ENCODE assay signal across 10 cellular contexts in the genomic region with DNA sequence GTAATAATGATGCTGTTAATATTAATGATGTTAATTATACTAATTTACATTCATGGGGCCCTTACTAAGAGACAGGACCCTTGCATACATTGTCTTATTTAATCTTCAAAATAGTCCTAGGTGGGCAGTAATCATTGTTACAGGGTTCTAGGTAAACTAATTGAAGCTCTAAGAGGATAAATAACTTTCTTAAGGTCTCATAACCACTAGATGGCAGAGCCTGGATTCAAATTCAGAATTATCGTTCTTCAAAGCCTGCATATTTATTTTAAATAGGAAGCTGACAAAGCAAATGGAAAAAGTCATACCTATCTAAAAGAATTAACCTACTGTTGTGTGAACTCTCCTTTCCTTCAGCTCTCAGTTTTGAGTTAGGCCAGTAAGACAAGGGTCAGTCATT. TPM values are rescaled to one million over a fixed set of nuclear protein-coding genes. Genes with fewer than 3 reads are reported as not detected.
DNase-seq lines count a peak whose midpoint lies in the region; ATAC-seq and TF ChIP-seq lines count a peak whose summit lies in the region.
"Had no signal": no experiment of that assay in that cellular context is flagged by ENCODE, and none has a peak within 500 bp of the region (broad histone marks: within the 10 kb centered on the region; RNA-seq: fewer than 3 reads in every experiment).

No MANE protein-coding gene starts in this region.

- no peaks in the 10 kb centered on the region for H3K9me3 ChIP-seq in MM.1S (replicated peaks; ENCODE audit: insufficient read depth, low read length)
- no peaks in the 10 kb centered on the region for H3K9me3 ChIP-seq in liver (ENCODE audit: control insufficient read depth in 4 of 4, low read length in 3 of 4)
- H3K9me3 ChIP-seq in thyroid gland = no peaks in the 10 kb centered on the region
- H3K9me3 ChIP-seq: transverse colon had no signal

- TF ChIP-seq POLR2A in thyroid gland (IDR thresholded peaks at IDR 0.05) = no peak

- no peaks in the 10 kb centered on the region for H3F3A ChIP-seq in MM.1S (ENCODE audit: insufficient read depth, low read length)

- no peak for ATAC-seq in GM18517 (IDR thresholded peaks at IDR 0.05; ENCODE audit: unreplicated experiment)
- ATAC-seq in GM21723 (IDR thresholded peaks at IDR 0.05; ENCODE audit: unreplicated experiment) = no peak

- no peak overlapping the region for H3K4me2 ChIP-seq in MM.1S (ENCODE audit: low read depth, low read length)

- TF ChIP-seq CTCF in GM12864 (IDR thresholded peaks at IDR 0.05; ENCODE audit: low read depth, low read length, missing control alignments) (peak; percentile 7), MM.1S (IDR thresholded peaks at IDR 0.05; ENCODE audit: low read length) (0 out of 2 replicates have a peak, but pooled peaks have one; percentile 7), liver (IDR thresholded peaks at IDR 0.05; ENCODE audit: low read depth, low read length, missing input control) (no peak), thyroid gland (IDR thresholded peaks at IDR 0.05) (no peak)

- intact Hi-C loops in thyroid gland (cut with DNase I) = no loop called here

- no peaks in the 10 kb centered on the region for H4K20me1 ChIP-seq in MM.1S (ENCODE audit: insufficient read depth, low read length)

- H2AFZ ChIP-seq in MM.1S (ENCODE audit: low read length) = no peak overlapping the region

- H3K9ac ChIP-seq in MM.1S (ENCODE audit: low read length) (no peak overlapping the region), liver (ENCODE audit: low read depth in 1 of 2, low read length in 2 of 2) (no peak overlapping the region)

- no peak overlapping the region for H3K27ac ChIP-seq in MM.1S (ENCODE audit: low read length)
- H3K27ac ChIP-seq in liver (ENCODE audit: low read depth in 1 of 2, low read length in 2 of 2) = no peak overlapping the region
- no peak overlapping the region for H3K27ac ChIP-seq in thyroid gland
- H3K27ac ChIP-seq: transverse colon had no signal

- H3K4me1 ChIP-seq in MM.1S (ENCODE audit: low read length) (no peaks in the 10 kb centered on the region), liver (ENCODE audit: control insufficient read depth in 4 of 4, insufficient read depth in 4 of 4, low read length in 3 of 4) (no peaks in the 10 kb centered on the region), thyroid gland (no peaks in the 10 kb centered on the region)
- H3K4me1 ChIP-seq: transverse colon had no signal

- WGBS in liver = 12% methylated on average over 1 of the region's 1 CpG
- WGBS in thyroid gland, 2 donors = 45 to 54% methylated on average over 1 of the region's 1 CpG

- no peaks in the 10 kb centered on the region for H3K27me3 ChIP-seq in MM.1S (replicated peaks; ENCODE audit: insufficient read depth, low read length)
- H3K27me3 ChIP-seq in liver (ENCODE audit: control insufficient read depth in 4 of 4, insufficient read depth in 4 of 4, low read length in 3 of 4) = no peaks in the 10 kb centered on the region
- H3K27me3 ChIP-seq in thyroid gland = no peaks in the 10 kb centered on the region
- H3K27me3 ChIP-seq: transverse colon had no signal

- DNase-seq in GM12864 (ENCODE audit: low read depth) (no peak), MM.1S (no peak), amniotic epithelial cell (ENCODE audit: low read depth) (peak; percentile 58), pons (ENCODE audit: low spot score) (no peak), thyroid gland (no peak)
- DNase-seq: amniotic stem cell, transverse colon had no signal

- H3K9me2 ChIP-seq in MM.1S (replicated peaks; ENCODE audit: insufficient read depth, low read length) = no peaks in the 10 kb centered on the region

- H3K36me3 ChIP-seq in MM.1S (replicated peaks; ENCODE audit: insufficient read depth, low read length) = no peaks in the 10 kb centered on the region
- H3K36me3 ChIP-seq in liver (ENCODE audit: control insufficient read depth in 4 of 4, insufficient read depth in 3 of 4, low read depth in 1 of 4, low read length in 3 of 4) = no peaks in the 10 kb centered on the region
- H3K36me3 ChIP-seq in thyroid gland = no peaks in the 10 kb centered on the region
- H3K36me3 ChIP-seq: transverse colon had no signal

- no peaks in the 10 kb centered on the region for H3K79me2 ChIP-seq in MM.1S (ENCODE audit: low read length)

- TF ChIP-seq RAD21 in liver (IDR thresholded peaks at IDR 0.05) = peak; percentile 61

- no peak overlapping the region for H3K4me3 ChIP-seq in GM12864 (ENCODE audit: low read depth, low read length)
- H3K4me3 ChIP-seq in MM.1S (ENCODE audit: low read length) = no peak overlapping the region
- H3K4me3 ChIP-seq in liver (ENCODE audit: low read depth in 1 of 3, low read length in 3 of 3) = no peak overlapping the region
- H3K4me3 ChIP-seq in thyroid gland (replicated peaks in 1 of 3) = no peak overlapping the region
- H3K4me3 ChIP-seq: transverse colon had no signal

TF ChIP-seq in liver, 16 proteins besides CTCF, POLR2A, EP300 and RAD21:
- TF ChIP-seq TAF1 (conservative IDR thresholded peaks at IDR 0.05) (no peak), HNF4G (IDR thresholded peaks at IDR 0.05) (no peak), GABPA (IDR thresholded peaks at IDR 0.05 in 1 of 2, conservative IDR thresholded peaks at IDR 0.05 in 1 of 2) (no peak), NR2F2 (IDR thresholded peaks at IDR 0.05) (no peak), JUND (IDR thresholded peaks at IDR 0.05) (no peak), ATF3 (IDR thresholded peaks at IDR 0.05) (no peak)
- TF ChIP-seq, protein P1, sequence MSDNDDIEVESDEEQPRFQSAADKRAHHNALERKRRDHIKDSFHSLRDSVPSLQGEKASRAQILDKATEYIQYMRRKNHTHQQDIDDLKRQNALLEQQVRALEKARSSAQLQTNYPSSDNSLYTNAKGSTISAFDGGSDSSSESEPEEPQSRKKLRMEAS (IDR thresholded peaks at IDR 0.05) = no peak

RNA-seq across cellular contexts. Expression of gene PTCHD4, which starts 23.5 kb away (rescaled TPM):
- under 1 TPM in 1 of 2 donors, not detected in 1; 0.65 TPM for total RNA-seq in liver
- polyA plus RNA-seq in liver = under 1 TPM in 1 of 2 donors, not detected in 1; 0.07 TPM
- total RNA-seq in thyroid gland = 10 to 100 TPM in 1 of 4 donors, 1 to 10 TPM in 3; 2.3 to 10.8 (median 3.4) TPM

Comparison
In these comparisons a context has a peak if more than half of its experiments do, and no peak if none do; other contexts are left out.
1. CTCF ChIP-seq: peak in GM12864 (single experiment) and MM.1S (single experiment); none in liver (single experiment) and thyroid gland (0 of 6).